Comparison of ENCODE assay signal across 29 cellular contexts in genomic region chr9:129585352-129585751, GRCh38. TPM values are rescaled to one million over a fixed set of nuclear protein-coding genes. Genes with fewer than 3 reads are reported as not detected.
"Had no signal": no experiment of that assay in that cellular context is flagged by ENCODE, and none has a peak within 500 bp of the region (broad histone marks: within the 10 kb centered on the region; RNA-seq: fewer than 3 reads in every experiment).

No MANE protein-coding gene starts in this region.

- H3K27ac ChIP-seq: breast epithelium, esophagus squamous epithelium, gastroesophageal sphincter, ovary, thyroid gland, upper lobe of right lung had no signal

- H3K4me3 ChIP-seq: breast epithelium, esophagus squamous epithelium, gastroesophageal sphincter, left ventricle myocardium inferior, ovary, thyroid gland, upper lobe of right lung had no signal

- H3K27me3 ChIP-seq: breast epithelium, esophagus squamous epithelium, gastroesophageal sphincter, neutrophil, ovary, thyroid gland, upper lobe of right lung had no signal

- DNase-seq: activated B cell treated with CpG ODN at 0.5 μM for 24 hours; activated CD4-positive, alpha-beta T cell treated with anti-CD3 and anti-CD28 coated beads for 4 hours; activated gamma-delta T cell treated with Interleukin-2 at 50 U/mL for 16 hours; activated T-cell treated with anti-CD3 and anti-CD28 coated beads, Interleukin-2, amount 50 U/mL, for 72 hours; amniotic stem cell; endodermal cell; esophagus squamous epithelium; head of caudate nucleus; hypothalamus; left ventricle myocardium inferior; naive thymus-derived CD8-positive, alpha-beta T cell; ovary; stimulated activated CD4-positive, alpha-beta T cell treated with anti-CD3 and anti-CD28 coated beads, Interleukin-12 subunit alpha, Interleukin-12 subunit beta, amount 100 ng/mL, for 4 hours; stimulated activated CD4-positive, alpha-beta T cell treated with anti-CD3 and anti-CD28 coated beads, Interleukin-4, amount 100 ng/mL, for 4 hours; substantia nigra; T1000; thyroid gland; upper lobe of right lung had no signal

- H3K36me3 Mint-ChIP-seq: activated naive CD8-positive, alpha-beta T cell; naive thymus-derived CD8-positive, alpha-beta T cell had no signal

- H3K9me3 ChIP-seq: breast epithelium, esophagus squamous epithelium, gastroesophageal sphincter, left ventricle myocardium inferior, neutrophil, ovary, thyroid gland, upper lobe of right lung had no signal

- H3K4me3 Mint-ChIP-seq: activated B cell treated with CpG ODN at 0.5 μM for 24 hours; activated naive CD8-positive, alpha-beta T cell; activated T-cell treated with anti-CD3 and anti-CD28 coated beads, Interleukin-2, amount 50 U/mL, for 72 hours; central memory CD8-positive, alpha-beta T cell; endodermal cell; stimulated activated naive CD8-positive, alpha-beta T cell treated with anti-CD3 and anti-CD28 coated beads, Interleukin-15, Interleukin-2, amounts not matched to agents 100 ng/mL and 50 ng/mL, for 24 hours had no signal

- H3K9me3 Mint-ChIP-seq: activated B cell treated with CpG ODN at 0.5 μM for 24 hours; central memory CD8-positive, alpha-beta T cell; endodermal cell; naive thymus-derived CD8-positive, alpha-beta T cell; stimulated activated naive CD8-positive, alpha-beta T cell treated with anti-CD3 and anti-CD28 coated beads, Interleukin-15, Interleukin-2, amounts not matched to agents 100 ng/mL and 50 ng/mL, for 24 hours had no signal

- ATAC-seq: activated T-cell treated with anti-CD3 and anti-CD28 coated beads, Interleukin-2, amount 50 U/mL, for 72 hours; gastroesophageal sphincter; naive thymus-derived CD8-positive, alpha-beta T cell; upper lobe of right lung had no signal

- H3K4me1 ChIP-seq: breast epithelium, thyroid gland, upper lobe of right lung had no signal

- H3K27me3 Mint-ChIP-seq: activated naive CD8-positive, alpha-beta T cell; naive thymus-derived CD8-positive, alpha-beta T cell; stimulated activated naive CD8-positive, alpha-beta T cell treated with anti-CD3 and anti-CD28 coated beads, Interleukin-15, Interleukin-2, amounts not matched to agents 100 ng/mL and 50 ng/mL, for 24 hours had no signal

- H3K36me3 ChIP-seq: breast epithelium, esophagus squamous epithelium, gastroesophageal sphincter, left ventricle myocardium inferior, neutrophil, ovary, thyroid gland, upper lobe of right lung had no signal

- H3K27ac Mint-ChIP-seq: activated B cell treated with CpG ODN at 0.5 μM for 24 hours; activated T-cell treated with anti-CD3 and anti-CD28 coated beads, Interleukin-2, amount 50 U/mL, for 72 hours; stimulated activated naive CD8-positive, alpha-beta T cell treated with anti-CD3 and anti-CD28 coated beads, Interleukin-15, Interleukin-2, amounts not matched to agents 100 ng/mL and 50 ng/mL, for 24 hours had no signal

RNA-seq across cellular contexts. Expression of gene C9orf50, which starts 35.5 kb away (rescaled TPM):
- total RNA-seq: activated B cell treated with CpG ODN at 0.5 μM for 24 hours; activated CD8-positive, alpha-beta memory T cell treated with anti-CD3 and anti-CD28 coated beads for 36 hours; endodermal cell; esophagus squamous epithelium; left ventricle myocardium inferior; lung microvascular endothelial cell; naive thymus-derived CD8-positive, alpha-beta T cell; pulmonary artery endothelial cell; skeletal muscle tissue; T-helper 1 cell treated with Interleukin-12 subunit alpha and Interleukin-12 subunit beta and Interleukin-4 antibody, amounts not matched to agents 30 ng/mL and 1 ng/mL, for 36 hours; thyroid gland; upper lobe of right lung had no signal
